ENCODE assay signal across 27 cellular contexts in the genomic region with DNA sequence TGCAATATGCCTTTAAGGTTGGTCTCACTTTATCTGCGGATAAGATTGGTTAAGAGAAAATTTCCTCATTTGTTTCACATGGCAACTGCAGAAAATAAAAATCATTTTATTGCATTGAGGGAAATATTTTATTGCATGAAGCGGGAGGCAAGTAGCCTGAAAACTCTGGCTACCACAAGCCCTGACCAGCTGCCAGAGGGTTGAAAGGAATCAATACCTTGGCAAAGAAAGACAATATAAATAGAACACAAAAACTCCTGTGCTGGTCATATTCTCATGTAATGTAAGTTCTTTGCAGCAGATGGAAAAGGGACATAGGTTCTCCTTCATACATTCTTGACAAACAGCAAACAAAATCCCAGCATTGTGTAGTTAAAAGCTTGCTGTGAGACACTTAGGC.
"Had no signal": no experiment of that assay in that cellular context is flagged by ENCODE, and none has a peak within 500 bp of the region (broad histone marks: within the 10 kb centered on the region; RNA-seq: fewer than 3 reads in every experiment).

No MANE protein-coding gene starts in this region.

- H3K27me3 ChIP-seq: adrenal gland, SJSA1 had no signal

- H3K36me3 ChIP-seq: adrenal gland, SJSA1, WERI-Rb-1 had no signal

- H3K4me3 ChIP-seq: adrenal gland, K562, SJSA1 had no signal

- H3K27me3 Mint-ChIP-seq: activated CD8-positive, alpha-beta T cell treated with anti-CD3 and anti-CD28 coated beads for 36 hours; activated naive CD8-positive, alpha-beta T cell treated with anti-CD3 and anti-CD28 coated beads, Interleukin-2, amount 10 ng/mL, durations not matched to agents 7 days and 5 days; T-helper 17 cell had no signal

- H3K4me1 Mint-ChIP-seq: activated naive CD8-positive, alpha-beta T cell treated with anti-CD3 and anti-CD28 coated beads, Interleukin-2, amount 10 ng/mL, durations not matched to agents 7 days and 5 days; T-helper 17 cell had no signal

- H3K9me3 Mint-ChIP-seq: activated CD8-positive, alpha-beta T cell treated with anti-CD3 and anti-CD28 coated beads for 36 hours; activated naive CD8-positive, alpha-beta T cell treated with anti-CD3 and anti-CD28 coated beads, Interleukin-2, amount 10 ng/mL, durations not matched to agents 7 days and 5 days; activated T-cell treated with anti-CD3 and anti-CD28 coated beads, Interleukin-2, amount 50 U/mL, for 72 hours; activated T-helper 2 cell treated with anti-CD3 and anti-CD28 coated beads, Interferon-gamma antibody, Interleukin-2, Interleukin-4, amounts not matched to agents 10 μg/mL and 5 μg/mL and 100 μg/mL, durations not matched to agents 14 hours and 24 hours and 36 hours had no signal

- DNase-seq: activated CD4-positive, alpha-beta T cell treated with anti-CD3 and anti-CD28 coated beads for 4 hours; activated CD8-positive, alpha-beta memory T cell treated with anti-CD3 and anti-CD28 coated beads, Interleukin-2, amount 50 U/mL, for 4 hours; activated CD8-positive, alpha-beta T cell treated with anti-CD3 and anti-CD28 coated beads for 36 hours; activated naive CD4-positive, alpha-beta T cell treated with anti-CD3 and anti-CD28 coated beads, Interleukin-2, amount 50 U/mL, for 16 hours; activated naive CD8-positive, alpha-beta T cell treated with anti-CD3 and anti-CD28 coated beads, Interleukin-2, amount 10 ng/mL, durations not matched to agents 7 days and 5 days; activated T-cell treated with anti-CD3 and anti-CD28 coated beads, Interleukin-2, amount 50 U/mL, for 72 hours; adrenal gland; anterior cingulate cortex; cerebellar nuclear complex; Karpas-422; MM.1S; NCI-H1092 treated with DMSO at 0.1 percent for 48 hours; NCI-H1417 treated with DMSO at 0.1 percent for 48 hours; NCI-H1694; NCI-H2029; NCI-H345; NCI-H510A; NCI-H69; NK-92 treated with Interleukin-12 subunit alpha and Interleukin-12 subunit beta, amount 100 ng/mL, for 24 hours; OCI-M1; RPMI8226; T-helper 17 cell; T1000; WERI-Rb-1 had no signal

- H3K27ac ChIP-seq: adrenal gland, SJSA1, WERI-Rb-1 had no signal

- H3K4me1 ChIP-seq: adrenal gland, SJSA1 had no signal

- H3K27ac Mint-ChIP-seq: activated CD8-positive, alpha-beta T cell treated with anti-CD3 and anti-CD28 coated beads for 36 hours; activated naive CD8-positive, alpha-beta T cell treated with anti-CD3 and anti-CD28 coated beads, Interleukin-2, amount 10 ng/mL, durations not matched to agents 7 days and 5 days; activated T-cell treated with anti-CD3 and anti-CD28 coated beads, Interleukin-2, amount 50 U/mL, for 72 hours; activated T-helper 2 cell treated with anti-CD3 and anti-CD28 coated beads, Interferon-gamma antibody, Interleukin-2, Interleukin-4, amounts not matched to agents 10 μg/mL and 5 μg/mL and 100 μg/mL, durations not matched to agents 14 hours and 24 hours and 36 hours; T-helper 17 cell had no signal

- H3K4me3 Mint-ChIP-seq: activated CD8-positive, alpha-beta T cell treated with anti-CD3 and anti-CD28 coated beads for 36 hours; activated naive CD8-positive, alpha-beta T cell treated with anti-CD3 and anti-CD28 coated beads, Interleukin-2, amount 10 ng/mL, durations not matched to agents 7 days and 5 days; activated T-cell treated with anti-CD3 and anti-CD28 coated beads, Interleukin-2, amount 50 U/mL, for 72 hours; T-helper 17 cell had no signal

- H3K36me3 Mint-ChIP-seq: activated naive CD8-positive, alpha-beta T cell treated with anti-CD3 and anti-CD28 coated beads, Interleukin-2, amount 10 ng/mL, durations not matched to agents 7 days and 5 days had no signal
